23 cellular contexts compared by ENCODE assay signal in the genomic region with DNA sequence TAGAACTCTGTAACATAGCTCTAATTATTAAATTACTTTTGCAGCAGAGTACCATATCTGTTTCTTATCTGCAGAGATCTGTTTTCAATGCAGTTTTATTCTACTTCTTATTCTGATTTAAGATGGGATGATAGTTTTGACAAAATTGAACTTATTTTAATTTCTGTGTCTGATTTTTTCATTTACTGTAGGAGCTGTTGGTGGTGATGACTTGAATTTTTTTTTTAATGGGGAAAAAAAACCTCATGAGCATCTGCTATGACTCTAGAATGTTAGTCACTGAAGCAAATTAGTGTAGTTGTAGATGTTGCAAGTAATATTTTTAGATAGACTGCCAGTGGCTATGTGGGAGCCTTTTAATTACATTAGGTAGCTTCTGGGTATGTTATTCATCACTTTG. TPM values are rescaled to one million over a fixed set of nuclear protein-coding genes. Genes with fewer than 3 reads are reported as not detected.
DNase-seq lines count a peak whose midpoint lies in the region; ATAC-seq and TF ChIP-seq lines count a peak whose summit lies in the region.
"Had no signal": no experiment of that assay in that cellular context is flagged by ENCODE, and none has a peak within 500 bp of the region (broad histone marks: within the 10 kb centered on the region; RNA-seq: fewer than 3 reads in every experiment).

No MANE protein-coding gene starts in this region.

- H3K9me3 ChIP-seq in osteoblast (ENCODE audit: low read depth, low read length), result no peaks in the 10 kb centered on the region
- H3K9me3 ChIP-seq in upper lobe of left lung, result no peaks in the 10 kb centered on the region
- H3K9me3 ChIP-seq: psoas muscle, tibial artery had no signal

- H3K36me3 ChIP-seq in osteoblast (ENCODE audit: insufficient read depth, low read length) (peaks cover 16% of the 10 kb centered on the region), upper lobe of left lung (peaks cover 0 to 16% (median 0%) of the 10 kb centered on the region in 4 donors)

- TF ChIP-seq EP300 in upper lobe of left lung (IDR thresholded peaks at IDR 0.05), result no peak

- TF ChIP-seq CTCF in osteoblast (IDR thresholded peaks at IDR 0.05; ENCODE audit: extremely low read depth, low read depth, low read length), result no peak
- no peak for TF ChIP-seq CTCF in upper lobe of left lung (IDR thresholded peaks at IDR 0.05)

- H4K20me1 ChIP-seq in osteoblast (ENCODE audit: insufficient read depth, low read length), result peaks cover under 1% of the 10 kb centered on the region

- DNase-seq in GM04503 (ENCODE audit: low read depth) (peak; percentile 9), NCI-H1694 (lab: John Stamatoyannopoulos, UW) (peak; percentile 51), amniotic epithelial cell (ENCODE audit: low read depth) (peak; percentile 48), osteoblast (ENCODE audit: insufficient read length, low spot score, missing footprints) (peak; percentile 66), LoVo (ENCODE audit: low spot score) (no peak), upper lobe of left lung (no peak)
- DNase-seq: activated CD4-positive, alpha-beta T cell treated with anti-CD3 and anti-CD28 coated beads, Interleukin-2, amount 50 U/mL, for 4 hours; activated CD8-positive, alpha-beta memory T cell treated with anti-CD3 and anti-CD28 coated beads, Interleukin-2, amount 10 ng/mL, durations not matched to agents 7 days and 5 days; activated naive CD4-positive, alpha-beta T cell treated with anti-CD3 and anti-CD28 coated beads for 36 hours; activated T-cell treated with anti-CD3 and anti-CD28 coated beads, Interleukin-2, amount 50 U/mL, for 72 hours; C1 segment of cervical spinal cord; DMS53; foreskin melanocyte; Karpas-422; NCI-H1092; NCI-H187; NCI-H510A treated with DMSO at 0.1 percent for 48 hours; occipital lobe; psoas muscle; stimulated activated CD4-positive, alpha-beta T cell treated with anti-CD3 and anti-CD28 coated beads, Interleukin-4, amount 100 ng/mL, for 4 hours; tibial artery had no signal

- H3K27me3 ChIP-seq in osteoblast (ENCODE audit: insufficient read depth, low read length) (no peaks in the 10 kb centered on the region), upper lobe of left lung (no peaks in the 10 kb centered on the region)
- H3K27me3 ChIP-seq: tibial artery had no signal

- H3K4me2 ChIP-seq in osteoblast (ENCODE audit: insufficient read depth, low read length), result no peak overlapping the region

- ATAC-seq in HG03135 (IDR thresholded peaks at IDR 0.05; ENCODE audit: unreplicated experiment) (no peak), upper lobe of left lung (ENCODE audit: low FRiP score in 2 of 2) (no peak)
- ATAC-seq: activated CD8-positive, alpha-beta memory T cell treated with anti-CD3 and anti-CD28 coated beads, Interleukin-2, amount 10 ng/mL, durations not matched to agents 7 days and 5 days; activated T-cell treated with anti-CD3 and anti-CD28 coated beads, Interleukin-2, amount 50 U/mL, for 72 hours; natural killer cell treated with Interleukin-12 subunit alpha and Interleukin-12 subunit beta and Interleukin-15 and Interleukin-18, amount 100 ng/mL, for 72 hours; psoas muscle had no signal

- H3K27ac ChIP-seq in osteoblast (ENCODE audit: low read depth, low read length) (no peak overlapping the region), upper lobe of left lung (no peak overlapping the region)
- H3K27ac ChIP-seq: psoas muscle, tibial artery had no signal

- peaks cover 46% of the 10 kb centered on the region for H3K79me2 ChIP-seq in osteoblast (ENCODE audit: insufficient read depth, low read length)

- no peak overlapping the region for H2AFZ ChIP-seq in osteoblast (ENCODE audit: low read length)

- no peak overlapping the region for H3K4me3 ChIP-seq in osteoblast (ENCODE audit: insufficient read depth, low read length)
- no peak overlapping the region for H3K4me3 ChIP-seq in upper lobe of left lung
- H3K4me3 ChIP-seq: psoas muscle, tibial artery had no signal

- TF ChIP-seq POLR2A in upper lobe of left lung (IDR thresholded peaks at IDR 0.05), result no peak

- H3K4me1 ChIP-seq in osteoblast (ENCODE audit: insufficient read depth, low read length) (no peaks in the 10 kb centered on the region), upper lobe of left lung (peaks cover 0 to 6% (median 0%) of the 10 kb centered on the region in 4 donors)
- H3K4me1 ChIP-seq: psoas muscle, tibial artery had no signal

RNA-seq across cellular contexts. Expression of gene DNM1L, which starts 23.4 kb away (rescaled TPM):
- total RNA-seq in osteoblast (74.9 and 80.7 TPM in 2 replicates), upper lobe of left lung (10 to 100 TPM; 34.7 to 56.0 (median 46.7) TPM)

RNA-seq across cellular contexts. Expression of gene YARS2, which starts 53.2 kb away (rescaled TPM):
- total RNA-seq in osteoblast (23.9 and 27.7 TPM in 2 replicates), upper lobe of left lung (10 to 100 TPM; 11.4 to 19.5 (median 14.9) TPM)

Comparison
In these comparisons a context has a peak if more than half of its experiments do, and no peak if none do; other contexts are left out.
1. DNase-seq: peak in GM04503 (single experiment), NCI-H1694 (single experiment), amniotic epithelial cell (single experiment) and osteoblast (single experiment); none in LoVo (single experiment) and upper lobe of left lung (0 of 2).